8 cellular contexts compared by ENCODE assay signal in genomic region chr12:1590083-1590979, GRCh38. TPM values are rescaled to one million over a fixed set of nuclear protein-coding genes. Genes with fewer than 3 reads are reported as not detected.
DNase-seq lines count a peak whose midpoint lies in the region; ATAC-seq and TF ChIP-seq lines count a peak whose summit lies in the region.

No MANE protein-coding gene starts in this region.

- no peak for TF ChIP-seq CTCF in right atrium auricular region (IDR thresholded peaks at IDR 0.05)

- H3K36me3 Mint-ChIP-seq in activated naive CD4-positive, alpha-beta T cell treated with anti-CD3 and anti-CD28 coated beads, Interleukin-2, amount 50 U/mL, for 72 hours, result peaks cover 30 to 32% of the 10 kb centered on the region in 2 donors

- no peaks in the 10 kb centered on the region for H3K9me3 ChIP-seq in right atrium auricular region

- no peaks in the 10 kb centered on the region for H3K27me3 ChIP-seq in right atrium auricular region

- peak overlapping the region in 1 of 2 donors; percentile 27 for H3K4me3 ChIP-seq in right atrium auricular region

- H3K36me3 ChIP-seq in right atrium auricular region, result no peaks in the 10 kb centered on the region

- no peaks in the 10 kb centered on the region for H3K9me3 Mint-ChIP-seq in activated naive CD4-positive, alpha-beta T cell treated with anti-CD3 and anti-CD28 coated beads, Interleukin-2, amount 50 U/mL, for 72 hours

- H3K27ac ChIP-seq in right atrium auricular region, result peak overlapping the region; percentile 50 to 63

- H3K4me1 ChIP-seq in right atrium auricular region, result peaks cover 0 to 61% of the 10 kb centered on the region in 2 donors

- DNase-seq in HCEC 1CT (peak; percentile 35), right atrium auricular region (ENCODE audit: low spot score) (no peak), sciatic nerve (ENCODE audit: low spot score) (no peak), DMS79 treated with DMSO at 0.1 percent for 48 hours (lab: John Stamatoyannopoulos, UW) (no peak)
- DNase-seq in activated naive CD4-positive, alpha-beta T cell treated with anti-CD3 and anti-CD28 coated beads, Interleukin-2, amount 50 U/mL, for 72 hours (ENCODE audit: low spot score in 2 of 2), result no peak

- intact Hi-C loops in sciatic nerve (cut with DNase I), result loop anchor here (5.0 kb wide), 1 partner anchor 463 kb away; no protein-coding TSS in a partner anchor

- no peak for ATAC-seq in activated naive CD4-positive, alpha-beta T cell treated with anti-CD3 and anti-CD28 coated beads, Interleukin-2, amount 50 U/mL, for 72 hours
- ATAC-seq in sciatic nerve, result peak; percentile 77
- ATAC-seq in GM21529 (IDR thresholded peaks at IDR 0.05; ENCODE audit: unreplicated experiment), result no peak
- no peak for ATAC-seq in GM18519 (IDR thresholded peaks at IDR 0.05; ENCODE audit: low FRiP score, unreplicated experiment)
- ATAC-seq in GM21381 (IDR thresholded peaks at IDR 0.05; ENCODE audit: unreplicated experiment), result no peak

- peak overlapping the region; percentile 9 to 95 for H3K27ac Mint-ChIP-seq in activated naive CD4-positive, alpha-beta T cell treated with anti-CD3 and anti-CD28 coated beads, Interleukin-2, amount 50 U/mL, for 72 hours

RNA-seq across cellular contexts. Expression of gene FBXL14, which starts 4.0 kb away (rescaled TPM):
- 10 to 100 TPM; 21.7 to 25.3 TPM for total RNA-seq in activated naive CD4-positive, alpha-beta T cell treated with anti-CD3 and anti-CD28 coated beads, Interleukin-2, amount 50 U/mL, for 72 hours
- total RNA-seq in right atrium auricular region, result 10 to 100 TPM in 1 of 2 donors, 1 to 10 TPM in 1; 6.3 to 11.3 TPM
- total RNA-seq in sciatic nerve, result 14.0 TPM

RNA-seq across cellular contexts. Expression of gene WNT5B, which starts 38.7 kb away (rescaled TPM):
- total RNA-seq in activated naive CD4-positive, alpha-beta T cell treated with anti-CD3 and anti-CD28 coated beads, Interleukin-2, amount 50 U/mL, for 72 hours, result under 1 TPM in 1 of 2 donors, not detected in 1; 0.18 TPM
- total RNA-seq in right atrium auricular region, result 1 to 10 TPM; 1.5 to 3.0 TPM
- total RNA-seq in sciatic nerve, result 10.6 TPM
